Comparison of ENCODE assay signal across 1 cellular context in the genomic region with DNA sequence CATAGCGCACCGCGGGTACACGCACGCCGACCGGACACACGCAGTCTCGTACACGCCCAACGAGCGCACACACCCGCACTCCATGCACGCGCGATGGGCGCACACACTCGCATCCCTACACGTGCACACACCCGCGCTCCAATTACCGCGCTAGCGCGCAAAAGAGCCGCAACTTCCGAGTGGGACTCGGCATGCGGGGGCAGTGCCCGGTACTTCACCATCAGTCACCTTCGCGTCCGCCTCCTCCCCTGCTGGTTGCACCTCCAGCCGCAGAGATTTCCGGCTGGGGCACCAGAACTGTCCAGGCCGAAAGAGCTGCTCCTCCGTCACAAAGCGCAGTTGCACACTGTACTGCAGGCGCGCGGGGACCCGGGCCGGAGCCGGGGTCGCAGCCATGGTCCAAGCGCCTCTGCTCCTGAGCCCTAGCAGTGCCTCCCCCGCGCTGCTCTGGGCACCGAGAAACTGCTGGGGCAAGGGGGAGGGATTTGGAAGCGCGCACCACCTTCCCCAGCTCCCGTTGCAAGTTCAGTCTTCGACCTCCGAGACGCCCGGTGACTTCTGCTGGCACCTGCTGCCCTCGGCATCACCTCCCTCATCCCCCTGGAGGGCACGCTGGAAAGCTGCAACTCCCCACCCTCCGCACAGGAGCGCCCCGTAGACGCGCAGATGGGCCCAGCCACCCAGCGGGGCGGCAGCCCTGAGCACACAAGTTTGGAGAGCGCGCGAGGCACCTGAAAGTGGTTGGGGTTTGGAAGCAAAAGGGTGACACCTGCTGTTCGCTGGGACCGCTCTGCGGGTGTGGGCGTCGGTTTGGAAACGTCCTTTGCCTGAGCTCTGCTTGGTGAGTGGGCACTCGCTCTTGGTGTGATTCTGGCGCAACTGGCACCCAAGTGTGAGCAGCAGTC.
A peak's percentile ranks its signal among the peaks of the same experiment; 100 is the strongest.
TF ChIP-seq lines count a peak whose summit lies in the region.

No MANE protein-coding gene starts in this region.

TF ChIP-seq in HepG2, 621 proteins besides CTCF, POLR2A, EP300 and RAD21 (continued from another document and continues in another):
- TF ChIP-seq KLF12 (CRISPR knock-in tag; IDR thresholded peaks at IDR 0.05; ENCODE audit: borderline replicate concordance) (peak; percentile 66; the same call in 1 of the 2 replicates), SIN3A (IDR thresholded peaks at IDR 0.05; ENCODE audit: borderline replicate concordance, low read depth, low read length) (no peak), FLYWCH1 (CRISPR knock-in tag; IDR thresholded peaks at IDR 0.05) (no peak), ZMYM2 (CRISPR knock-in tag; IDR thresholded peaks at IDR 0.05) (no peak), NR1H2 (CRISPR knock-in tag; IDR thresholded peaks at IDR 0.05; ENCODE audit: borderline replicate concordance, low read depth) (no peak), ZNF557 (CRISPR knock-in tag; IDR thresholded peaks at IDR 0.05) (no peak), TCF12 (IDR thresholded peaks at IDR 0.05) (no peak), TCF12 (CRISPR knock-in tag; IDR thresholded peaks at IDR 0.05) (no peak), TP53 (CRISPR knock-in tag; conservative IDR thresholded peaks at IDR 0.05) (0 out of 2 replicates have a peak, but pooled peaks have one; percentile 34), ZSCAN9 (CRISPR knock-in tag; IDR thresholded peaks at IDR 0.05; ENCODE audit: borderline replicate concordance) (no peak), ZNF879 (CRISPR knock-in tag; IDR thresholded peaks at IDR 0.05) (no peak), ZNF614 (CRISPR knock-in tag; IDR thresholded peaks at IDR 0.05; ENCODE audit: borderline replicate concordance) (peak; percentile 46; the same call in 1 of the 2 replicates), ZSCAN31 (CRISPR knock-in tag; IDR thresholded peaks at IDR 0.05; ENCODE audit: low read depth) (no peak), FOXK2 (IDR thresholded peaks at IDR 0.05) (no peak), IKZF4 (CRISPR knock-in tag; IDR thresholded peaks at IDR 0.05; ENCODE audit: borderline replicate concordance, low read depth, not compliant biosample characterization) (no peak), FOSL2 (CRISPR knock-in tag; IDR thresholded peaks at IDR 0.05) (peak; percentile 28; the same call in 1 of the 2 replicates), HNRNPUL1 (IDR thresholded peaks at IDR 0.05; ENCODE audit: low read depth, low read length) (no peak), KAT8 (CRISPR knock-in tag; IDR thresholded peaks at IDR 0.05) (no peak), ZSCAN20 (CRISPR knock-in tag; IDR thresholded peaks at IDR 0.05; ENCODE audit: borderline replicate concordance) (no peak), DMAP1 (CRISPR knock-in tag; IDR thresholded peaks at IDR 0.05) (no peak), ZNF121 (CRISPR knock-in tag; IDR thresholded peaks at IDR 0.05) (no peak), TBX3 (IDR thresholded peaks at IDR 0.05; ENCODE audit: borderline replicate concordance) (no peak), SMAD1 (CRISPR knock-in tag; IDR thresholded peaks at IDR 0.05; ENCODE audit: borderline replicate concordance, low read depth) (no peak), JARID2 (CRISPR knock-in tag; IDR thresholded peaks at IDR 0.05; ENCODE audit: insufficient replicate concordance) (no peak), THAP11 (CRISPR knock-in tag; IDR thresholded peaks at IDR 0.05) (no peak), RAD51 (IDR thresholded peaks at IDR 0.05; ENCODE audit: borderline replicate concordance) (no peak), ZNF567 (CRISPR knock-in tag; IDR thresholded peaks at IDR 0.05; ENCODE audit: borderline replicate concordance) (no peak), NFYB (CRISPR knock-in tag; IDR thresholded peaks at IDR 0.05) (no peak)
- TF ChIP-seq, protein P1, sequence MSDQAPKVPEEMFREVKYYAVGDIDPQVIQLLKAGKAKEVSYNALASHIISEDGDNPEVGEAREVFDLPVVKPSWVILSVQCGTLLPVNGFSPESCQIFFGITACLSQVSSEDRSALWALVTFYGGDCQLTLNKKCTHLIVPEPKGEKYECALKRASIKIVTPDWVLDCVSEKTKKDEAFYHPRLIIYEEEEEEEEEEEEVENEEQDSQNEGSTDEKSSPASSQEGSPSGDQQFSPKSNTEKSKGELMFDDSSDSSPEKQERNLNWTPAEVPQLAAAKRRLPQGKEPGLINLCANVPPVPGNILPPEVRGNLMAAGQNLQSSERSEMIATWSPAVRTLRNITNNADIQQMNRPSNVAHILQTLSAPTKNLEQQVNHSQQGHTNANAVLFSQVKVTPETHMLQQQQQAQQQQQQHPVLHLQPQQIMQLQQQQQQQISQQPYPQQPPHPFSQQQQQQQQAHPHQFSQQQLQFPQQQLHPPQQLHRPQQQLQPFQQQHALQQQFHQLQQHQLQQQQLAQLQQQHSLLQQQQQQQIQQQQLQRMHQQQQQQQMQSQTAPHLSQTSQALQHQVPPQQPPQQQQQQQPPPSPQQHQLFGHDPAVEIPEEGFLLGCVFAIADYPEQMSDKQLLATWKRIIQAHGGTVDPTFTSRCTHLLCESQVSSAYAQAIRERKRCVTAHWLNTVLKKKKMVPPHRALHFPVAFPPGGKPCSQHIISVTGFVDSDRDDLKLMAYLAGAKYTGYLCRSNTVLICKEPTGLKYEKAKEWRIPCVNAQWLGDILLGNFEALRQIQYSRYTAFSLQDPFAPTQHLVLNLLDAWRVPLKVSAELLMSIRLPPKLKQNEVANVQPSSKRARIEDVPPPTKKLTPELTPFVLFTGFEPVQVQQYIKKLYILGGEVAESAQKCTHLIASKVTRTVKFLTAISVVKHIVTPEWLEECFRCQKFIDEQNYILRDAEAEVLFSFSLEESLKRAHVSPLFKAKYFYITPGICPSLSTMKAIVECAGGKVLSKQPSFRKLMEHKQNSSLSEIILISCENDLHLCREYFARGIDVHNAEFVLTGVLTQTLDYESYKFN (CRISPR knock-in tag; conservative IDR thresholded peaks at IDR 0.05) = no peak
- TF ChIP-seq, protein P2, sequence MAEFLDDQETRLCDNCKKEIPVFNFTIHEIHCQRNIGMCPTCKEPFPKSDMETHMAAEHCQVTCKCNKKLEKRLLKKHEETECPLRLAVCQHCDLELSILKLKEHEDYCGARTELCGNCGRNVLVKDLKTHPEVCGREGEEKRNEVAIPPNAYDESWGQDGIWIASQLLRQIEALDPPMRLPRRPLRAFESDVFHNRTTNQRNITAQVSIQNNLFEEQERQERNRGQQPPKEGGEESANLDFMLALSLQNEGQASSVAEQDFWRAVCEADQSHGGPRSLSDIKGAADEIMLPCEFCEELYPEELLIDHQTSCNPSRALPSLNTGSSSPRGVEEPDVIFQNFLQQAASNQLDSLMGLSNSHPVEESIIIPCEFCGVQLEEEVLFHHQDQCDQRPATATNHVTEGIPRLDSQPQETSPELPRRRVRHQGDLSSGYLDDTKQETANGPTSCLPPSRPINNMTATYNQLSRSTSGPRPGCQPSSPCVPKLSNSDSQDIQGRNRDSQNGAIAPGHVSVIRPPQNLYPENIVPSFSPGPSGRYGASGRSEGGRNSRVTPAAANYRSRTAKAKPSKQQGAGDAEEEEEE (CRISPR knock-in tag; IDR thresholded peaks at IDR 0.05; ENCODE audit: borderline replicate concordance) = no peak
- TF ChIP-seq, protein P3, sequence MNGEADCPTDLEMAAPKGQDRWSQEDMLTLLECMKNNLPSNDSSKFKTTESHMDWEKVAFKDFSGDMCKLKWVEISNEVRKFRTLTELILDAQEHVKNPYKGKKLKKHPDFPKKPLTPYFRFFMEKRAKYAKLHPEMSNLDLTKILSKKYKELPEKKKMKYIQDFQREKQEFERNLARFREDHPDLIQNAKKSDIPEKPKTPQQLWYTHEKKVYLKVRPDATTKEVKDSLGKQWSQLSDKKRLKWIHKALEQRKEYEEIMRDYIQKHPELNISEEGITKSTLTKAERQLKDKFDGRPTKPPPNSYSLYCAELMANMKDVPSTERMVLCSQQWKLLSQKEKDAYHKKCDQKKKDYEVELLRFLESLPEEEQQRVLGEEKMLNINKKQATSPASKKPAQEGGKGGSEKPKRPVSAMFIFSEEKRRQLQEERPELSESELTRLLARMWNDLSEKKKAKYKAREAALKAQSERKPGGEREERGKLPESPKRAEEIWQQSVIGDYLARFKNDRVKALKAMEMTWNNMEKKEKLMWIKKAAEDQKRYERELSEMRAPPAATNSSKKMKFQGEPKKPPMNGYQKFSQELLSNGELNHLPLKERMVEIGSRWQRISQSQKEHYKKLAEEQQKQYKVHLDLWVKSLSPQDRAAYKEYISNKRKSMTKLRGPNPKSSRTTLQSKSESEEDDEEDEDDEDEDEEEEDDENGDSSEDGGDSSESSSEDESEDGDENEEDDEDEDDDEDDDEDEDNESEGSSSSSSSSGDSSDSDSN (CRISPR knock-in tag; IDR thresholded peaks at IDR 0.05) = peak; percentile 60; the same call in 1 of the 2 replicates
- TF ChIP-seq, protein P4, sequence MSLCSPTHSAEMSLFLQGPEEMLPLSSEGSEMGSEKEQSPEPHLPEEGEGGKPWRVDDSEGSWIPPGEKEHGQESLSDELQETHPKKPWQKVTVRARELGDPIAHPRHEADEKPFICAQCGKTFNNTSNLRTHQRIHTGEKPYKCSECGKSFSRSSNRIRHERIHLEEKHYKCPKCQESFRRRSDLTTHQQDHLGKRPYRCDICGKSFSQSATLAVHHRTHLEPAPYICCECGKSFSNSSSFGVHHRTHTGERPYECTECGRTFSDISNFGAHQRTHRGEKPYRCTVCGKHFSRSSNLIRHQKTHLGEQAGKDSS (CRISPR knock-in tag; IDR thresholded peaks at IDR 0.05; ENCODE audit: borderline replicate concordance, low read depth) = peak; percentile 85; the same call in 1 of the 2 replicates
- TF ChIP-seq, protein P5, sequence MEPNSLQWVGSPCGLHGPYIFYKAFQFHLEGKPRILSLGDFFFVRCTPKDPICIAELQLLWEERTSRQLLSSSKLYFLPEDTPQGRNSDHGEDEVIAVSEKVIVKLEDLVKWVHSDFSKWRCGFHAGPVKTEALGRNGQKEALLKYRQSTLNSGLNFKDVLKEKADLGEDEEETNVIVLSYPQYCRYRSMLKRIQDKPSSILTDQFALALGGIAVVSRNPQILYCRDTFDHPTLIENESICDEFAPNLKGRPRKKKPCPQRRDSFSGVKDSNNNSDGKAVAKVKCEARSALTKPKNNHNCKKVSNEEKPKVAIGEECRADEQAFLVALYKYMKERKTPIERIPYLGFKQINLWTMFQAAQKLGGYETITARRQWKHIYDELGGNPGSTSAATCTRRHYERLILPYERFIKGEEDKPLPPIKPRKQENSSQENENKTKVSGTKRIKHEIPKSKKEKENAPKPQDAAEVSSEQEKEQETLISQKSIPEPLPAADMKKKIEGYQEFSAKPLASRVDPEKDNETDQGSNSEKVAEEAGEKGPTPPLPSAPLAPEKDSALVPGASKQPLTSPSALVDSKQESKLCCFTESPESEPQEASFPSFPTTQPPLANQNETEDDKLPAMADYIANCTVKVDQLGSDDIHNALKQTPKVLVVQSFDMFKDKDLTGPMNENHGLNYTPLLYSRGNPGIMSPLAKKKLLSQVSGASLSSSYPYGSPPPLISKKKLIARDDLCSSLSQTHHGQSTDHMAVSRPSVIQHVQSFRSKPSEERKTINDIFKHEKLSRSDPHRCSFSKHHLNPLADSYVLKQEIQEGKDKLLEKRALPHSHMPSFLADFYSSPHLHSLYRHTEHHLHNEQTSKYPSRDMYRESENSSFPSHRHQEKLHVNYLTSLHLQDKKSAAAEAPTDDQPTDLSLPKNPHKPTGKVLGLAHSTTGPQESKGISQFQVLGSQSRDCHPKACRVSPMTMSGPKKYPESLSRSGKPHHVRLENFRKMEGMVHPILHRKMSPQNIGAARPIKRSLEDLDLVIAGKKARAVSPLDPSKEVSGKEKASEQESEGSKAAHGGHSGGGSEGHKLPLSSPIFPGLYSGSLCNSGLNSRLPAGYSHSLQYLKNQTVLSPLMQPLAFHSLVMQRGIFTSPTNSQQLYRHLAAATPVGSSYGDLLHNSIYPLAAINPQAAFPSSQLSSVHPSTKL (CRISPR knock-in tag; IDR thresholded peaks at IDR 0.05) = no peak
- TF ChIP-seq, protein P6, sequence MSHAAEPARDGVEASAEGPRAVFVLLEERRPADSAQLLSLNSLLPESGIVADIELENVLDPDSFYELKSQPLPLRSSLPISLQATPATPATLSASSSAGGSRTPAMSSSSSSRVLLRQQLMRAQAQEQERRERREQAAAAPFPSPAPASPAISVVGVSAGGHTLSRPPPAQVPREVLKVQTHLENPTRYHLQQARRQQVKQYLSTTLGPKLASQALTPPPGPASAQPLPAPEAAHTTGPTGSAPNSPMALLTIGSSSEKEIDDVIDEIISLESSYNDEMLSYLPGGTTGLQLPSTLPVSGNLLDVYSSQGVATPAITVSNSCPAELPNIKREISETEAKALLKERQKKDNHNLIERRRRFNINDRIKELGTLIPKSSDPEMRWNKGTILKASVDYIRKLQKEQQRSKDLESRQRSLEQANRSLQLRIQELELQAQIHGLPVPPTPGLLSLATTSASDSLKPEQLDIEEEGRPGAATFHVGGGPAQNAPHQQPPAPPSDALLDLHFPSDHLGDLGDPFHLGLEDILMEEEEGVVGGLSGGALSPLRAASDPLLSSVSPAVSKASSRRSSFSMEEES (CRISPR knock-in tag; IDR thresholded peaks at IDR 0.05) = no peak
- TF ChIP-seq, protein P7, sequence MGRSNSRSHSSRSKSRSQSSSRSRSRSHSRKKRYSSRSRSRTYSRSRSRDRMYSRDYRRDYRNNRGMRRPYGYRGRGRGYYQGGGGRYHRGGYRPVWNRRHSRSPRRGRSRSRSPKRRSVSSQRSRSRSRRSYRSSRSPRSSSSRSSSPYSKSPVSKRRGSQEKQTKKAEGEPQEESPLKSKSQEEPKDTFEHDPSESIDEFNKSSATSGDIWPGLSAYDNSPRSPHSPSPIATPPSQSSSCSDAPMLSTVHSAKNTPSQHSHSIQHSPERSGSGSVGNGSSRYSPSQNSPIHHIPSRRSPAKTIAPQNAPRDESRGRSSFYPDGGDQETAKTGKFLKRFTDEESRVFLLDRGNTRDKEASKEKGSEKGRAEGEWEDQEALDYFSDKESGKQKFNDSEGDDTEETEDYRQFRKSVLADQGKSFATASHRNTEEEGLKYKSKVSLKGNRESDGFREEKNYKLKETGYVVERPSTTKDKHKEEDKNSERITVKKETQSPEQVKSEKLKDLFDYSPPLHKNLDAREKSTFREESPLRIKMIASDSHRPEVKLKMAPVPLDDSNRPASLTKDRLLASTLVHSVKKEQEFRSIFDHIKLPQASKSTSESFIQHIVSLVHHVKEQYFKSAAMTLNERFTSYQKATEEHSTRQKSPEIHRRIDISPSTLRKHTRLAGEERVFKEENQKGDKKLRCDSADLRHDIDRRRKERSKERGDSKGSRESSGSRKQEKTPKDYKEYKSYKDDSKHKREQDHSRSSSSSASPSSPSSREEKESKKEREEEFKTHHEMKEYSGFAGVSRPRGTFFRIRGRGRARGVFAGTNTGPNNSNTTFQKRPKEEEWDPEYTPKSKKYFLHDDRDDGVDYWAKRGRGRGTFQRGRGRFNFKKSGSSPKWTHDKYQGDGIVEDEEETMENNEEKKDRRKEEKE (IDR thresholded peaks at IDR 0.05) = no peak
- TF ChIP-seq, protein P8, sequence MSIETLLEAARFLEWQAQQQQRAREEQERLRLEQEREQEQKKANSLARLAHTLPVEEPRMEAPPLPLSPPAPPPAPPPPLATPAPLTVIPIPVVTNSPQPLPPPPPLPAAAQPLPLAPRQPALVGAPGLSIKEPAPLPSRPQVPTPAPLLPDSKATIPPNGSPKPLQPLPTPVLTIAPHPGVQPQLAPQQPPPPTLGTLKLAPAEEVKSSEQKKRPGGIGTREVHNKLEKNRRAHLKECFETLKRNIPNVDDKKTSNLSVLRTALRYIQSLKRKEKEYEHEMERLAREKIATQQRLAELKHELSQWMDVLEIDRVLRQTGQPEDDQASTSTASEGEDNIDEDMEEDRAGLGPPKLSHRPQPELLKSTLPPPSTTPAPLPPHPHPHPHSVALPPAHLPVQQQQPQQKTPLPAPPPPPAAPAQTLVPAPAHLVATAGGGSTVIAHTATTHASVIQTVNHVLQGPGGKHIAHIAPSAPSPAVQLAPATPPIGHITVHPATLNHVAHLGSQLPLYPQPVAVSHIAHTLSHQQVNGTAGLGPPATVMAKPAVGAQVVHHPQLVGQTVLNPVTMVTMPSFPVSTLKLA (IDR thresholded peaks at IDR 0.05) = no peak
